ENCODE assay signal across 15 cellular contexts in the genomic region with DNA sequence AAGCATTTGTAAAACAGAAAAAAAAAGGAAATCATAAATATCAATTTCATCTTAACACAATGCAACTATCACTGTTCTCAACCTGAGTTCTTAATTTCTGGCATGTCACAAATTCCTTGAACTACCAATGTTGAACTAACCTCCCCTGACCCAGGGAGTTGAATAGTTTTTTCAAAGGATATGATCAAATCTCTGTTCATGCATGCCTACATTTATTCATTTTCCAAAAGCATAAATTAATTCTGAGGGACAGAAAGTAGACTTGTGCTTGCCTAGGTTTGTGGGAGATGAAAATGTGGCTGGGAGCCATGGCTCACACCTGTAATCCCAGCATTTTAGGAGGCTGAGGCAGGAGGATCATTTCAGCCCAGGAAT.
DNase-seq lines count a peak whose midpoint lies in the region; ATAC-seq and TF ChIP-seq lines count a peak whose summit lies in the region.
"Had no signal": no experiment of that assay in that cellular context is flagged by ENCODE, and none has a peak within 500 bp of the region (broad histone marks: within the 10 kb centered on the region; RNA-seq: fewer than 3 reads in every experiment).

No MANE protein-coding gene starts in this region.

- no peak for TF ChIP-seq POLR2A in transverse colon (IDR thresholded peaks at IDR 0.05)

- no peaks in the 10 kb centered on the region for H4K20me1 ChIP-seq in MM.1S (ENCODE audit: insufficient read depth, low read length)

- no peak overlapping the region for H2AFZ ChIP-seq in MM.1S (ENCODE audit: low read length)

- H3K27me3 Mint-ChIP-seq in activated T-cell treated with anti-CD3 and anti-CD28 coated beads, Interleukin-2, amount 50 U/mL, for 24 hours, result no peaks in the 10 kb centered on the region
- H3K27me3 Mint-ChIP-seq in activated T-helper 17 cell treated with anti-CD3 and anti-CD28 coated beads, Interleukin-2, amount 50 U/mL, for 72 hours, result no peaks in the 10 kb centered on the region
- H3K27me3 Mint-ChIP-seq in nephron progenitor cell (ENCODE audit: low read depth, poor library complexity), result peaks cover 9% of the 10 kb centered on the region

- no peak for TF ChIP-seq EP300 in transverse colon (IDR thresholded peaks at IDR 0.05; ENCODE audit: low read depth)

- H3K27me3 ChIP-seq in iPS-20b (ENCODE audit: insufficient read depth, low read length) (no peaks in the 10 kb centered on the region), transverse colon (no peaks in the 10 kb centered on the region), MM.1S (replicated peaks; ENCODE audit: insufficient read depth, low read length) (no peaks in the 10 kb centered on the region)
- H3K27me3 ChIP-seq: upper lobe of right lung had no signal

- in situ Hi-C loops in transverse colon (cut with MboI; ENCODE audit: low pct_ligation_motif_present in 1 of 4, low pct_unique_long_range_greater_than_20kb in 1 of 4, low sequenced_read_pairs in 3 of 4), result no loop called here

- no peaks in the 10 kb centered on the region for H3K9me3 ChIP-seq in iPS-20b (ENCODE audit: insufficient read depth, low read depth, low read length)
- no peaks in the 10 kb centered on the region for H3K9me3 ChIP-seq in transverse colon
- H3K9me3 ChIP-seq in MM.1S (replicated peaks; ENCODE audit: insufficient read depth, low read length), result no peaks in the 10 kb centered on the region
- H3K9me3 ChIP-seq: upper lobe of right lung had no signal

- intact Hi-C loops in transverse colon (cut with DNase I; ENCODE audit: low total_unique reads), result no loop called here

- H3K4me1 ChIP-seq in iPS-20b (ENCODE audit: insufficient read depth, low read length) (peaks cover 31% of the 10 kb centered on the region), transverse colon (peaks cover 21 to 29% (median 22%) of the 10 kb centered on the region in 4 donors), MM.1S (ENCODE audit: low read length) (no peaks in the 10 kb centered on the region)

- H3K9me2 ChIP-seq in MM.1S (replicated peaks; ENCODE audit: insufficient read depth, low read length), result no peaks in the 10 kb centered on the region

- ATAC-seq in activated T-helper 17 cell treated with anti-CD3 and anti-CD28 coated beads, Interleukin-2, amount 50 U/mL, for 72 hours (replicated peaks), result no peak
- ATAC-seq: upper lobe of right lung had no signal

- DNase-seq in activated T-cell treated with anti-CD3 and anti-CD28 coated beads, Interleukin-2, amount 50 U/mL, for 24 hours, result no peak
- DNase-seq in activated T-cell treated with anti-CD3 and anti-CD28 coated beads for 4 hours, result no peak
- DNase-seq in transverse colon, result no peak
- no peak for DNase-seq in MM.1S
- no peak for DNase-seq in SHP77 (lab: John Stamatoyannopoulos, UW)
- DNase-seq in nephron progenitor cell, result no peak
- DNase-seq: central memory CD4-positive, alpha-beta T cell; DMS79 treated with DMSO at 0.1 percent for 48 hours; Karpas-422; naive B cell; NCI-H2081; small intestine; upper lobe of right lung had no signal

- H3K27ac Mint-ChIP-seq in activated T-cell treated with anti-CD3 and anti-CD28 coated beads, Interleukin-2, amount 50 U/mL, for 24 hours, result peak overlapping the region; percentile 90
- peak overlapping the region; percentile 91 for H3K27ac Mint-ChIP-seq in activated T-helper 17 cell treated with anti-CD3 and anti-CD28 coated beads, Interleukin-2, amount 50 U/mL, for 72 hours
- no peak overlapping the region for H3K27ac Mint-ChIP-seq in nephron progenitor cell

- H3K27ac ChIP-seq in iPS-20b (ENCODE audit: low read length), result no peak overlapping the region
- H3K27ac ChIP-seq in transverse colon, result peak overlapping the region; percentile 82 to 86 (median 84)
- H3K27ac ChIP-seq in MM.1S (ENCODE audit: low read length), result no peak overlapping the region

- no peaks in the 10 kb centered on the region for H3K79me2 ChIP-seq in MM.1S (ENCODE audit: low read length)

- H3K9ac ChIP-seq in iPS-20b (ENCODE audit: low read depth, low read length) (peak overlapping the region; percentile 60; the same call in 1 of the 2 replicates), MM.1S (ENCODE audit: low read length) (no peak overlapping the region)

- peaks cover 40% of the 10 kb centered on the region for H3K4me1 Mint-ChIP-seq in activated T-cell treated with anti-CD3 and anti-CD28 coated beads, Interleukin-2, amount 50 U/mL, for 24 hours (ENCODE audit: low read depth)
- H3K4me1 Mint-ChIP-seq in activated T-helper 17 cell treated with anti-CD3 and anti-CD28 coated beads, Interleukin-2, amount 50 U/mL, for 72 hours, result peaks cover 15% of the 10 kb centered on the region
- peaks cover 39% of the 10 kb centered on the region for H3K4me1 Mint-ChIP-seq in nephron progenitor cell

- H3K4me3 ChIP-seq in iPS-20b (ENCODE audit: low read length) (no peak overlapping the region), transverse colon (no peak overlapping the region), MM.1S (ENCODE audit: low read length) (no peak overlapping the region)
- H3K4me3 ChIP-seq: upper lobe of right lung had no signal

- H3K36me3 ChIP-seq in iPS-20b (ENCODE audit: insufficient read depth, low read depth, low read length), result no peaks in the 10 kb centered on the region
- H3K36me3 ChIP-seq in transverse colon, result no peaks in the 10 kb centered on the region
- no peaks in the 10 kb centered on the region for H3K36me3 ChIP-seq in MM.1S (replicated peaks; ENCODE audit: insufficient read depth, low read length)
- H3K36me3 ChIP-seq: upper lobe of right lung had no signal

- no peaks in the 10 kb centered on the region for H3F3A ChIP-seq in MM.1S (ENCODE audit: insufficient read depth, low read length)

- H3K4me2 ChIP-seq in MM.1S (ENCODE audit: low read depth, low read length), result no peak overlapping the region

- TF ChIP-seq CTCF in transverse colon (IDR thresholded peaks at IDR 0.05) (no peak), MM.1S (IDR thresholded peaks at IDR 0.05; ENCODE audit: low read length) (no peak), nephron progenitor cell (IDR thresholded peaks at IDR 0.05) (no peak)

- H3K9me3 Mint-ChIP-seq in activated T-cell treated with anti-CD3 and anti-CD28 coated beads, Interleukin-2, amount 50 U/mL, for 24 hours, result no peaks in the 10 kb centered on the region
- H3K9me3 Mint-ChIP-seq in activated T-helper 17 cell treated with anti-CD3 and anti-CD28 coated beads, Interleukin-2, amount 50 U/mL, for 72 hours, result no peaks in the 10 kb centered on the region
- H3K9me3 Mint-ChIP-seq in nephron progenitor cell, result no peaks in the 10 kb centered on the region
- H3K9me3 Mint-ChIP-seq: naive B cell had no signal

- H3K4me3 Mint-ChIP-seq in activated T-cell treated with anti-CD3 and anti-CD28 coated beads, Interleukin-2, amount 50 U/mL, for 24 hours, result no peak overlapping the region
- peak overlapping the region; percentile 73 for H3K4me3 Mint-ChIP-seq in activated T-helper 17 cell treated with anti-CD3 and anti-CD28 coated beads, Interleukin-2, amount 50 U/mL, for 72 hours
- H3K4me3 Mint-ChIP-seq in nephron progenitor cell, result no peak overlapping the region
- H3K4me3 Mint-ChIP-seq: naive B cell had no signal

- no peaks in the 10 kb centered on the region for H3K36me3 Mint-ChIP-seq in activated T-cell treated with anti-CD3 and anti-CD28 coated beads, Interleukin-2, amount 50 U/mL, for 24 hours (ENCODE audit: low read depth)
- H3K36me3 Mint-ChIP-seq in activated T-helper 17 cell treated with anti-CD3 and anti-CD28 coated beads, Interleukin-2, amount 50 U/mL, for 72 hours (ENCODE audit: low read depth), result peaks cover 6% of the 10 kb centered on the region
- no peaks in the 10 kb centered on the region for H3K36me3 Mint-ChIP-seq in nephron progenitor cell (ENCODE audit: low read depth)
- H3K36me3 Mint-ChIP-seq: naive B cell had no signal

Comparison
In these comparisons a context has a peak if more than half of its experiments do, and no peak if none do; other contexts are left out.
1. H3K27ac ChIP-seq: peak in transverse colon (4 of 4); none in iPS-20b (single experiment) and MM.1S (single experiment).